ENCODE assay signal across 15 cellular contexts in genomic region chr16:88385112-88385594, GRCh38. TPM values are rescaled to one million over a fixed set of nuclear protein-coding genes. Genes with fewer than 3 reads are reported as not detected.
DNase-seq lines count a peak whose midpoint lies in the region; ATAC-seq, FAIRE-seq and TF ChIP-seq lines count a peak whose summit lies in the region.
"Had no signal": no experiment of that assay in that cellular context is flagged by ENCODE, and none has a peak within 500 bp of the region (broad histone marks: within the 10 kb centered on the region; RNA-seq: fewer than 3 reads in every experiment).

No MANE protein-coding gene starts in this region.

- no peaks in the 10 kb centered on the region for H3K9me2 ChIP-seq in HCT116 (ENCODE audit: insufficient read depth)

- 0 out of 2 replicates have a peak overlapping the region, but pooled peaks have one; percentile 86 for H3K9ac ChIP-seq in HCT116 (ENCODE audit: low read length)
- H3K9ac ChIP-seq in astrocyte (ENCODE audit: low read length) = peak overlapping the region; percentile 86
- H3K9ac ChIP-seq: BLaER1 had no signal

- H3K27ac Mint-ChIP-seq in astrocyte (ENCODE audit: unreplicated experiment) = no peak overlapping the region
- H3K27ac Mint-ChIP-seq in nephron progenitor cell = no peak overlapping the region
- H3K27ac Mint-ChIP-seq in activated naive CD4-positive, alpha-beta T cell treated with anti-CD3 and anti-CD28 coated beads for 36 hours = no peak overlapping the region
- H3K27ac Mint-ChIP-seq: GM23338 had no signal

- H3K4me2 ChIP-seq in A549 = peak overlapping the region; percentile 87
- H3K4me2 ChIP-seq in HCT116 (ENCODE audit: low read length) = peak overlapping the region; percentile 100
- H3K4me2 ChIP-seq in astrocyte (ENCODE audit: low read length) = peak overlapping the region; percentile 90
- H3K4me2 ChIP-seq: BLaER1, GM23338 had no signal

- H3K27me3 Mint-ChIP-seq in astrocyte (ENCODE audit: low read depth, unreplicated experiment) (peaks cover 6% of the 10 kb centered on the region), nephron progenitor cell (ENCODE audit: low read depth, poor library complexity) (peaks cover 46% of the 10 kb centered on the region)
- H3K27me3 Mint-ChIP-seq in activated naive CD4-positive, alpha-beta T cell treated with anti-CD3 and anti-CD28 coated beads for 36 hours (ENCODE audit: low read depth) = peaks cover 29% of the 10 kb centered on the region

- H3K79me2 ChIP-seq in HCT116 (ENCODE audit: insufficient read depth, low read length) = peaks cover 45% of the 10 kb centered on the region
- peaks cover 68% of the 10 kb centered on the region for H3K79me2 ChIP-seq in astrocyte (ENCODE audit: insufficient read depth, low read length)

- peaks cover 4% of the 10 kb centered on the region for H3K9me3 Mint-ChIP-seq in astrocyte (ENCODE audit: unreplicated experiment)
- H3K9me3 Mint-ChIP-seq in nephron progenitor cell = no peaks in the 10 kb centered on the region
- no peaks in the 10 kb centered on the region for H3K9me3 Mint-ChIP-seq in activated naive CD4-positive, alpha-beta T cell treated with anti-CD3 and anti-CD28 coated beads for 36 hours
- H3K9me3 Mint-ChIP-seq: GM23338 had no signal

- CTCF ChIA-PET in A549 (lab: Yijun Ruan, JAX) = interaction anchor here (1.0 to 1.7 kb wide), 5 partner anchors 20 to 401 kb away, joined by 3 to 5 read pairs (median 3); no protein-coding TSS in a partner anchor
- CTCF ChIA-PET in HCT116 (lab: Charles Lee) = no interaction called here
- CTCF ChIA-PET in activated naive CD4-positive, alpha-beta T cell treated with anti-CD3 and anti-CD28 coated beads for 36 hours (lab: Charles Lee) = no interaction called here

- H3K36me3 Mint-ChIP-seq in astrocyte (ENCODE audit: low read depth, unreplicated experiment) (peaks cover 20% of the 10 kb centered on the region), nephron progenitor cell (ENCODE audit: low read depth) (no peaks in the 10 kb centered on the region)
- H3K36me3 Mint-ChIP-seq in activated naive CD4-positive, alpha-beta T cell treated with anti-CD3 and anti-CD28 coated beads for 36 hours (ENCODE audit: low read depth) = no peaks in the 10 kb centered on the region

- H3K4me3 ChIP-seq in A549 (no peak overlapping the region), HCT116 (replicated peaks in 1 of 2; ENCODE audit: low read depth in 1 of 2, low read length in 2 of 2) (no peak overlapping the region), astrocyte (ENCODE audit: insufficient read depth, low read depth, low read length) (no peak overlapping the region), aorta (ENCODE audit: low read length in 2 of 2) (no peak overlapping the region)
- H3K4me3 ChIP-seq: BLaER1, GM23338, SJCRH30 had no signal

- FAIRE-seq in A549 (lab: Jason Lieb, UNC) = no peak
- FAIRE-seq in astrocyte (lab: Jason Lieb, UNC) = no peak
- FAIRE-seq: A204.1 had no signal

- H3K4me1 Mint-ChIP-seq in astrocyte (ENCODE audit: low read depth, unreplicated experiment) (peaks cover 11% of the 10 kb centered on the region), nephron progenitor cell (no peaks in the 10 kb centered on the region)
- H3K4me1 Mint-ChIP-seq in activated naive CD4-positive, alpha-beta T cell treated with anti-CD3 and anti-CD28 coated beads for 36 hours (ENCODE audit: low read depth) = peaks cover 4% of the 10 kb centered on the region

- ATAC-seq in A549 = no peak
- ATAC-seq in HCT116 = no peak
- ATAC-seq in aorta (ENCODE audit: low FRiP score) = no peak
- ATAC-seq: GM23338 had no signal

- H3K27ac ChIP-seq in A549 = peak overlapping the region; percentile 95 to 98; a peak in 5 of 6 replicates
- no peak overlapping the region for H3K27ac ChIP-seq in HCT116 (ENCODE audit: low read depth, low read length)
- H3K27ac ChIP-seq in astrocyte (ENCODE audit: low read depth, low read length) = no peak overlapping the region
- no peak overlapping the region for H3K27ac ChIP-seq in aorta (ENCODE audit: low read depth in 1 of 2, low read length in 2 of 2)
- H3K27ac ChIP-seq: BLaER1, SJCRH30 had no signal

- TF ChIP-seq RAD21 in A549 (conservative IDR thresholded peaks at IDR 0.05 in 1 of 2, IDR thresholded peaks at IDR 0.05 in 1 of 2) (no peak), HCT116 (IDR thresholded peaks at IDR 0.05; ENCODE audit: low read depth) (no peak)

- TF ChIP-seq EP300 in A549 (IDR thresholded peaks at IDR 0.05) = no peak

- BruUV-seq in HCT116 (replicated peaks; lab: Mats Ljungman, UMichigan) = no TSS peak

- no peak for TF ChIP-seq POLR2A in A549 (IDR thresholded peaks at IDR 0.05; ENCODE audit: low read length)
- TF ChIP-seq POLR2A in HCT116 (IDR thresholded peaks at IDR 0.05; ENCODE audit: borderline replicate concordance, extremely low read depth, insufficient read depth, insufficient read length) = no peak

- peak overlapping the region; percentile 88 for H3K4me3 Mint-ChIP-seq in astrocyte (ENCODE audit: unreplicated experiment)
- H3K4me3 Mint-ChIP-seq in nephron progenitor cell = peak overlapping the region; percentile 20
- no peak overlapping the region for H3K4me3 Mint-ChIP-seq in activated naive CD4-positive, alpha-beta T cell treated with anti-CD3 and anti-CD28 coated beads for 36 hours

- POLR2A ChIA-PET in A549 (lab: Yijun Ruan, JAX) (no interaction called here), HCT116 (lab: Charles Lee) (no interaction called here)

- RAD21 ChIA-PET in HCT116 (lab: Charles Lee; ENCODE audit: low non-redundant PET in 1 of 2, low total read pairs in 2 of 2, uncharacterized antibody in 2 of 2, unreplicated experiment in 2 of 2) = interaction anchor here in 1 of 2 experiments (0.7 kb wide), 1 partner anchor 66 kb away, joined by 3 read pairs; no protein-coding TSS in a partner anchor

- intact Hi-C loops in HCT116 (cut with micrococcal nuclease) = no loop called here
- intact Hi-C loops in aorta (cut with DNase I) = loop anchor here in 1 of 2 donors (5.0 to 10.0 kb wide), 2 partner anchors 53 to 140 kb away; no protein-coding TSS in a partner anchor
- intact Hi-C loops in activated naive CD4-positive, alpha-beta T cell treated with anti-CD3 and anti-CD28 coated beads for 36 hours (cut with micrococcal nuclease) = no loop called here

- H4K20me1 ChIP-seq in HCT116 (ENCODE audit: insufficient read depth) (no peaks in the 10 kb centered on the region), astrocyte (ENCODE audit: insufficient read depth, low read length) (peaks cover 58% of the 10 kb centered on the region)

- WGBS in A549 (ENCODE audit: missing lambda C conversion rate) = 91% methylated on average over 5 of the region's 5 CpGs
- 96 to 97% methylated on average over 5 of the region's 5 CpGs for WGBS in aorta, 2 donors

- TF ChIP-seq CTCF in A549 (IDR thresholded peaks at IDR 0.05) (no peak), HCT116 (IDR thresholded peaks at IDR 0.05 in 2 of 3, conservative IDR thresholded peaks at IDR 0.05 in 1 of 3; ENCODE audit: borderline replicate concordance in 1 of 3, insufficient read depth in 1 of 3, low read depth in 2 of 3, low read length in 2 of 3) (no peak), astrocyte (IDR thresholded peaks at IDR 0.05; ENCODE audit: insufficient read depth, low read depth, low read length) (no peak), nephron progenitor cell (IDR thresholded peaks at IDR 0.05) (no peak)

- H3K27me3 ChIP-seq in HCT116 (ENCODE audit: insufficient read depth, low read length) (no peaks in the 10 kb centered on the region), astrocyte (ENCODE audit: insufficient read depth, low read length) (no peaks in the 10 kb centered on the region), aorta (ENCODE audit: control insufficient read depth in 1 of 2, insufficient read depth in 2 of 2, low read length in 1 of 2) (no peaks in the 10 kb centered on the region)
- H3K27me3 ChIP-seq: SJCRH30 had no signal

- H3K4me1 ChIP-seq in A549 (peaks cover 67% of the 10 kb centered on the region), HCT116 (ENCODE audit: control insufficient read depth in 1 of 2, insufficient read depth in 2 of 2, low read length in 2 of 2) (peaks cover 18 to 28% of the 10 kb centered on the region in 2 experiments), astrocyte (ENCODE audit: insufficient read depth, low read length) (peaks cover 35% of the 10 kb centered on the region), aorta (ENCODE audit: control insufficient read depth in 1 of 2, insufficient read depth in 2 of 2, low read length in 2 of 2) (no peaks in the 10 kb centered on the region)
- H3K4me1 ChIP-seq: SJCRH30 had no signal

- peaks cover 0 to 8% of the 10 kb centered on the region in 2 experiments; a peak in 1 of 4 replicates for H3K36me3 ChIP-seq in HCT116 (ENCODE audit: control insufficient read depth in 1 of 2, insufficient read depth in 2 of 2, low read length in 2 of 2)
- H3K36me3 ChIP-seq in astrocyte (ENCODE audit: insufficient read depth, low read length) = no peaks in the 10 kb centered on the region
- H3K36me3 ChIP-seq in aorta (ENCODE audit: control insufficient read depth in 1 of 2, insufficient read depth in 2 of 2, low read length in 1 of 2) = no peaks in the 10 kb centered on the region
- H3K36me3 ChIP-seq: BLaER1, SJCRH30 had no signal

- no peaks in the 10 kb centered on the region for H3K9me3 ChIP-seq in A549
- peaks cover 0 to 8% of the 10 kb centered on the region in 2 experiments; a peak in 1 of 4 replicates for H3K9me3 ChIP-seq in HCT116 (ENCODE audit: control insufficient read depth in 1 of 2, insufficient read depth in 1 of 2, low read depth in 1 of 2, low read length in 2 of 2)
- H3K9me3 ChIP-seq in astrocyte (ENCODE audit: insufficient read depth, low read depth, low read length) = no peaks in the 10 kb centered on the region
- H3K9me3 ChIP-seq in aorta (ENCODE audit: control insufficient read depth, low read length) = no peaks in the 10 kb centered on the region
- H3K9me3 ChIP-seq: BLaER1, SJCRH30 had no signal

- DNase-seq in A549 (ENCODE audit: low read depth in 1 of 2, low spot score in 1 of 2) = no peak
- DNase-seq in HCT116 (ENCODE audit: low read depth, low spot score) = no peak
- no peak for DNase-seq in astrocyte (ENCODE audit: low read depth)
- no peak for DNase-seq in nephron progenitor cell
- no peak for DNase-seq in NCI-H82 (lab: John Stamatoyannopoulos, UW)
- DNase-seq in stimulated activated CD4-positive, alpha-beta T cell treated with anti-CD3 and anti-CD28 coated beads, Interleukin-4, amount 100 ng/mL, for 4 hours = no peak
- no peak for DNase-seq in aorta
- DNase-seq in activated naive CD4-positive, alpha-beta T cell treated with anti-CD3 and anti-CD28 coated beads for 36 hours = no peak
- DNase-seq: NCI-H1417, NCI-H2029, NCI-H2171 treated with DMSO at 0.1 percent for 48 hours, SJCRH30 had no signal

- H2AFZ ChIP-seq in HCT116 (ENCODE audit: low read depth, low read length, poor library complexity, severe bottlenecking) (no peak overlapping the region), astrocyte (ENCODE audit: low read depth, low read length) (no peak overlapping the region)
- H2AFZ ChIP-seq: GM23338 had no signal

RNA-seq across cellular contexts. Expression of gene ZNF469, which starts 2.4 kb away (rescaled TPM):
- polyA plus RNA-seq in A549 (2011; rRNA removed) (0.47 and 0.78 TPM in 2 replicates), A549 (2017; fragmentation: RNase III; extraction: RNeasy Plus Mini Kit Qiagen cat#74134 plus additional on column Dnase treatment) (4.1 to 4.5 TPM (median 4.4 TPM) in 3 replicates), aorta (under 1 TPM; 0.38 to 0.54 TPM)
- 1.4 and 2.2 TPM in 2 replicates for polyA plus RNA-seq in A549 (2012; cell fraction: cytosol; rRNA removed)
- 11.5 and 14.7 TPM in 2 replicates for polyA plus RNA-seq in A549 (2012; cell fraction: nucleus; rRNA removed)
- 0.83 and 0.97 TPM in 2 replicates for polyA minus RNA-seq in A549 (2011; rRNA and poly(A)+ RNA removed)
- total RNA-seq in HCT116 (2021; ENCODE audit: unreplicated experiment) (5.9 TPM), astrocyte (17.7 and 29.4 TPM in 2 replicates), aorta (1 to 10 TPM; 1.9 to 5.2 TPM)
- 2.1 and 2.4 TPM in 2 replicates for polyA plus RNA-seq in HCT116 (2012)
- under 1 TPM; 0.15 to 0.17 TPM for total RNA-seq in activated naive CD4-positive, alpha-beta T cell treated with anti-CD3 and anti-CD28 coated beads for 36 hours
- total RNA-seq: SJCRH30 had no signal

Comparison
In these comparisons a context has a peak if more than half of its experiments do, and no peak if none do; other contexts are left out.
1. H3K27ac ChIP-seq: peak in A549 (2 of 2); none in HCT116 (single experiment), astrocyte (single experiment) and aorta (0 of 2).
2. Peak in every context shown above with its lines, with median percentiles within 50 percentile points of each other: H3K4me2 ChIP-seq.